8 cellular contexts compared by ENCODE assay signal in the genomic region with DNA sequence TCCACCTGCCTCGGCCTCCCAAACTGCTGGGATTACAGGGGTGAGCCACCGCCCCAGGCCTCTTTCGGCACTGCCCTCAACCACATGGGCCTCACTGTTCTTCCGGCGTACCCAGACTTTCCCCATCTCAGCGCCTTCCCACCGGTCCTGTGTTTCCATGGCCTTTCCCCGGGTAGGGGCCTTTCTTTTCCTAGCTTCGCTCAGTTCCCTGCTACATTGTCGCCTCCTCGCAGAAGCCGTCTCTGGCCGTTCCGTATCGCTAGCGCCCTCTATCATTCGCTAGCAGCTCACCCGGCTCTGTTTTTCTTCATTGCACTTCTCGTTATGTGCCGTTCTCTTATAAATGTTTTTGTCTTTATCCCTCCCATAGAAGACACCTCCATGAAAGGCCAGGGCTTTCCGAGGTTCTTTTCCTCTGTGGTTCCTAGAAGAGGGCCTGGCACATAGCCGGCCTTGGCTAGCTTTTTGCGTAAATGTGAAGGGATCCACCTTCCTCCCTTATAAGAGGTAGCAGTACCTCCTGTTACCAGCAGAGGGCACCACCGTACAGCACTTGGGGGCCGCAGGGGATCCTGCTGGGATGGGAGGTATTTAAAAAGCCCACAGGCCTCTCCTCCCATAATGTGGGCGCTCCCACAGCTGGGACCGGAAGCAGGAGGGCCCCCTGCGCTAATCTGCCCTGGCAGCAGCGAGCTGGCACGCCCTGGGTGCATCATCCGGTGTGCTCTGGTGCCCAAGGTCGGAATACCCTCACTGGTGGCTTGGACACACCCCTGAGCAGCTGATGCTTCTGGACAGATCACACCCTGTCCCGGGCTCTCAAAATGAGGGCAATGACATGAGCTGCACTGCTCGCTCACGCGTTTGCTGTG. TPM values are rescaled to one million over a fixed set of nuclear protein-coding genes. Genes with fewer than 3 reads are reported as not detected.
DNase-seq lines count a peak whose midpoint lies in the region; ATAC-seq and TF ChIP-seq lines count a peak whose summit lies in the region.

No MANE protein-coding gene starts in this region.

- peak; percentile 43 for ATAC-seq in GM19372 (IDR thresholded peaks at IDR 0.05; ENCODE audit: low read depth, unreplicated experiment)
- ATAC-seq in natural killer cell treated with Interleukin-12 subunit alpha and Interleukin-12 subunit beta and Interleukin-15 and Interleukin-18, amount 100 ng/mL, for 72 hours: peak; percentile 63 to 71

- H3K4me3 ChIP-seq in fibroblast of pulmonary artery (replicated peaks; ENCODE audit: low read depth, low read length): peak overlapping the region; percentile 48

- DNase-seq in AG08396 (ENCODE audit: low spot score) (peak; percentile 88), LoVo (ENCODE audit: low spot score) (peak; percentile 93), RPMI7951 (ENCODE audit: low read depth) (peak; percentile 83), fibroblast of pulmonary artery (ENCODE audit: low read depth) (peak; percentile 85)
- DNase-seq in activated T-helper 1 cell treated with anti-CD3 and anti-CD28 coated beads, Interleukin-2, amount 50 U/mL, for 16 hours (ENCODE audit: low read depth in 1 of 2, low spot score in 1 of 2): peak; percentile 70 to 72
- DNase-seq in natural killer cell treated with Interleukin-12 subunit alpha and Interleukin-12 subunit beta and Interleukin-15 and Interleukin-18, amount 100 ng/mL, for 72 hours (ENCODE audit: low spot score): peak; percentile 87
- DNase-seq in stimulated activated naive CD4-positive, alpha-beta T cell (lab: John Stamatoyannopoulos, UW): peak; percentile 70 to 98 (median 80)

- peaks cover 26 to 30% of the 10 kb centered on the region in 2 donors for H3K4me1 Mint-ChIP-seq in natural killer cell treated with Interleukin-12 subunit alpha and Interleukin-12 subunit beta and Interleukin-15 and Interleukin-18, amount 100 ng/mL, for 72 hours (ENCODE audit: low read depth in 2 of 2)

- no peaks in the 10 kb centered on the region for H3K36me3 Mint-ChIP-seq in natural killer cell treated with Interleukin-12 subunit alpha and Interleukin-12 subunit beta and Interleukin-15 and Interleukin-18, amount 100 ng/mL, for 72 hours

- H3K9me3 Mint-ChIP-seq in natural killer cell treated with Interleukin-12 subunit alpha and Interleukin-12 subunit beta and Interleukin-15 and Interleukin-18, amount 100 ng/mL, for 72 hours: no peaks in the 10 kb centered on the region

- H3K4me3 Mint-ChIP-seq in natural killer cell treated with Interleukin-12 subunit alpha and Interleukin-12 subunit beta and Interleukin-15 and Interleukin-18, amount 100 ng/mL, for 72 hours: peak overlapping the region; percentile 95

- peak; percentile 75 for TF ChIP-seq CTCF in fibroblast of pulmonary artery (IDR thresholded peaks at IDR 0.05; ENCODE audit: low read length, missing control alignments)

- H3K27me3 Mint-ChIP-seq in natural killer cell treated with Interleukin-12 subunit alpha and Interleukin-12 subunit beta and Interleukin-15 and Interleukin-18, amount 100 ng/mL, for 72 hours: no peaks in the 10 kb centered on the region

- peak overlapping the region; percentile 77 to 90 for H3K27ac Mint-ChIP-seq in natural killer cell treated with Interleukin-12 subunit alpha and Interleukin-12 subunit beta and Interleukin-15 and Interleukin-18, amount 100 ng/mL, for 72 hours

RNA-seq across cellular contexts. Expression of a gene that starts 18.8 kb away (rescaled TPM):
- total RNA-seq in RPMI7951 (2014; rRNA removed; shearing (Covaris generic)): 0.20 and 0.24 TPM in 2 replicates
- total RNA-seq in natural killer cell treated with Interleukin-12 subunit alpha and Interleukin-12 subunit beta and Interleukin-15 and Interleukin-18, amount 100 ng/mL, for 72 hours: 1 to 10 TPM; 5.4 to 5.6 TPM

RNA-seq across cellular contexts. Expression of a gene that starts 25.7 kb away (rescaled TPM):
- total RNA-seq in RPMI7951 (2014; rRNA removed; shearing (Covaris generic)): 3.0 and 5.6 TPM in 2 replicates
- 1 to 10 TPM; 3.0 to 4.0 TPM for total RNA-seq in natural killer cell treated with Interleukin-12 subunit alpha and Interleukin-12 subunit beta and Interleukin-15 and Interleukin-18, amount 100 ng/mL, for 72 hours

RNA-seq across cellular contexts. Expression of a gene that starts 44.2 kb away (rescaled TPM):
- 46.5 and 56.1 TPM in 2 replicates for total RNA-seq in RPMI7951 (2014; rRNA removed; shearing (Covaris generic))
- 10 to 100 TPM; 43.1 to 55.1 TPM for total RNA-seq in natural killer cell treated with Interleukin-12 subunit alpha and Interleukin-12 subunit beta and Interleukin-15 and Interleukin-18, amount 100 ng/mL, for 72 hours

RNA-seq across cellular contexts. Expression of a gene that starts 54.0 kb away (rescaled TPM):
- total RNA-seq in RPMI7951 (2014; rRNA removed; shearing (Covaris generic)): not detected in 2 replicates
- total RNA-seq in natural killer cell treated with Interleukin-12 subunit alpha and Interleukin-12 subunit beta and Interleukin-15 and Interleukin-18, amount 100 ng/mL, for 72 hours: not detected

Comparison
In these comparisons a context has a peak if more than half of its experiments do, and no peak if none do; other contexts are left out.
1. Peak in every context shown above with its lines: DNase-seq, ATAC-seq and H3K4me3 ChIP-seq.